Comparison of ENCODE assay signal across 36 cellular contexts in the genomic region with DNA sequence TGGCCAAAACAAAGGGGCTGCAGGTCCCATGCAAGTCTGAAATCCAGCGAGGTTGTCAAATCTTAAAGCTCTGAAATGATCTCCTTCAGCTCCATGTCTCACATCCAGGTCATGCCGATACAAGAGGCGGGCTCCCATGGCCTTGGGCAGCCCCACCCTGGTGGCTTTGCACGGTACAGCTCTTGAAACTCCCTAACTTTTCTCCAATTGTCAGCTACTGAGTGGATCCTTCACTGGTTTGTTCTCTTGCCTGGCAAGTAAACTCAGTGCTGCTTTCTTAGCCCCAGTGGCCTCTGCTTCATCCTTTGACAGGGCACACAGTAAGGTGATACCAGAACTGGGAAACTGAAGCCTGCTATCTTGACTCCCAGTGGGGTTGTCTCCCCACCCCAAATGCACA. TPM values are rescaled to one million over a fixed set of nuclear protein-coding genes. Genes with fewer than 3 reads are reported as not detected.
"Had no signal": no experiment of that assay in that cellular context is flagged by ENCODE, and none has a peak within 500 bp of the region (broad histone marks: within the 10 kb centered on the region; RNA-seq: fewer than 3 reads in every experiment).

No MANE protein-coding gene starts in this region.

- H3K4me2 ChIP-seq: hepatocyte had no signal

- H3K9me3 ChIP-seq: gastroesophageal sphincter, heart left ventricle, mucosa of descending colon, ovary, psoas muscle, sigmoid colon, stomach, thyroid gland, vagina had no signal

- H2AFZ ChIP-seq: hepatocyte had no signal

- H3K36me3 ChIP-seq: gastroesophageal sphincter, heart left ventricle, ovary, sigmoid colon, stomach, thyroid gland, vagina had no signal

- H3K27ac Mint-ChIP-seq: memory B cell; mesothelial cell of epicardium; naive B cell; natural killer cell treated with Interleukin-12 subunit alpha and Interleukin-12 subunit beta and Interleukin-15 and Interleukin-18, amount 100 ng/mL, for 72 hours; stimulated activated naive B cell treated with anti-CD40 and anti-IgM and Interleukin-4, amounts not matched to agents 10 μg/mL and 1 μg/mL and 100 μg/mL, for 72 hours had no signal

- H3K4me3 Mint-ChIP-seq: memory B cell; mesothelial cell of epicardium; naive B cell; natural killer cell treated with Interleukin-12 subunit alpha and Interleukin-12 subunit beta and Interleukin-15 and Interleukin-18, amount 100 ng/mL, for 72 hours; stimulated activated naive B cell treated with anti-CD40 and anti-IgM and Interleukin-4, amounts not matched to agents 10 μg/mL and 1 μg/mL and 100 μg/mL, for 72 hours had no signal

- H3K79me2 ChIP-seq: hepatocyte had no signal

- H3K27ac ChIP-seq: coronary artery, foreskin keratinocyte, gastroesophageal sphincter, heart left ventricle, hepatocyte, ovary, psoas muscle, sigmoid colon, stomach, thyroid gland, vagina had no signal

- H3K4me3 ChIP-seq: coronary artery, gastroesophageal sphincter, heart left ventricle, hepatocyte, lung, mucosa of descending colon, ovary, psoas muscle, sigmoid colon, stomach, thyroid gland, vagina had no signal

- H3K27me3 ChIP-seq: foreskin keratinocyte, gastroesophageal sphincter, heart left ventricle, hepatocyte, ovary, sigmoid colon, stomach, thyroid gland, vagina had no signal

- H3K9me3 Mint-ChIP-seq: mesothelial cell of epicardium; natural killer cell treated with Interleukin-12 subunit alpha and Interleukin-12 subunit beta and Interleukin-15 and Interleukin-18, amount 100 ng/mL, for 72 hours; stimulated activated naive B cell treated with anti-CD40 and anti-IgM and Interleukin-4, amounts not matched to agents 10 μg/mL and 1 μg/mL and 100 μg/mL, for 72 hours had no signal

- H3K4me1 ChIP-seq: foreskin keratinocyte, gastroesophageal sphincter, heart left ventricle, psoas muscle, stomach, thyroid gland, vagina had no signal

- DNase-seq: dermis blood vessel endothelial cell; effector memory CD4-positive, alpha-beta T cell; erythroblast; foreskin keratinocyte; heart left ventricle; kidney; mucosa of descending colon; naive B cell; occipital lobe; ovary; posterior cingulate gyrus; psoas muscle; right cardiac atrium; sigmoid colon; stimulated activated CD4-positive, alpha-beta T cell treated with anti-CD3 and anti-CD28 coated beads, Interleukin-2, amount 100 ng/mL, for 24 hours; stimulated activated CD4-positive, alpha-beta T cell treated with anti-CD3 and anti-CD28 coated beads, Interleukin-4, amount 100 ng/mL, for 24 hours; stimulated activated naive B cell treated with anti-CD40 and anti-IgM and Interleukin-4, amounts not matched to agents 10 μg/mL and 1 μg/mL and 100 μg/mL, for 72 hours; stomach; thyroid gland; trophoblast cell had no signal

- H3K36me3 Mint-ChIP-seq: memory B cell; mesothelial cell of epicardium; natural killer cell treated with Interleukin-12 subunit alpha and Interleukin-12 subunit beta and Interleukin-15 and Interleukin-18, amount 100 ng/mL, for 72 hours; stimulated activated naive B cell treated with anti-CD40 and anti-IgM and Interleukin-4, amounts not matched to agents 10 μg/mL and 1 μg/mL and 100 μg/mL, for 72 hours had no signal

- ATAC-seq: foreskin keratinocyte; gastroesophageal sphincter; heart left ventricle; left lobe of liver; mucosa of descending colon; psoas muscle; right cardiac atrium; stimulated activated naive B cell treated with anti-CD40 and anti-IgM and Interleukin-4, amounts not matched to agents 10 μg/mL and 1 μg/mL and 100 μg/mL, for 72 hours had no signal

- H3K4me1 Mint-ChIP-seq: memory B cell; naive B cell; stimulated activated naive B cell treated with anti-CD40 and anti-IgM and Interleukin-4, amounts not matched to agents 10 μg/mL and 1 μg/mL and 100 μg/mL, for 72 hours had no signal

RNA-seq across cellular contexts. Expression of a gene that starts 26.3 kb away (rescaled TPM):
- total RNA-seq: dermis blood vessel endothelial cell; fibroblast of lung; heart left ventricle; hepatocyte; kidney; left lobe of liver; liver; mucosa of descending colon; natural killer cell treated with Interleukin-12 subunit alpha and Interleukin-12 subunit beta and Interleukin-15 and Interleukin-18, amount 100 ng/mL, for 72 hours; occipital lobe; psoas muscle; renal cortical epithelial cell; right cardiac atrium; sigmoid colon; skeletal muscle tissue; subcutaneous adipose tissue; thyroid gland; ureter had no signal
- polyA plus RNA-seq: fibroblast of lung, heart left ventricle, liver, ovary, psoas muscle, right cardiac atrium had no signal

RNA-seq across cellular contexts. Expression of a gene that starts 30.6 kb away (rescaled TPM):
- total RNA-seq: dermis blood vessel endothelial cell; fibroblast of lung; foreskin keratinocyte; heart left ventricle; hepatocyte; kidney; left lobe of liver; liver; mesothelial cell of epicardium; mucosa of descending colon; natural killer cell treated with Interleukin-12 subunit alpha and Interleukin-12 subunit beta and Interleukin-15 and Interleukin-18, amount 100 ng/mL, for 72 hours; occipital lobe; ovary; psoas muscle; right cardiac atrium; sigmoid colon; skeletal muscle tissue; stomach; subcutaneous adipose tissue; temporal lobe; thyroid gland; ureter had no signal
- polyA plus RNA-seq: fibroblast of lung, hepatocyte, liver, right cardiac atrium had no signal

RNA-seq across cellular contexts. Expression of a gene that starts 48.3 kb away (rescaled TPM):
- total RNA-seq: fibroblast of lung; kidney; left lobe of liver; mesothelial cell of epicardium; mucosa of descending colon; natural killer cell treated with Interleukin-12 subunit alpha and Interleukin-12 subunit beta and Interleukin-15 and Interleukin-18, amount 100 ng/mL, for 72 hours; occipital lobe; right cardiac atrium; sigmoid colon; skeletal muscle tissue; subcutaneous adipose tissue; temporal lobe; thyroid gland; ureter had no signal
- polyA plus RNA-seq: fibroblast of lung, hepatocyte, liver, right cardiac atrium had no signal
